In the genomic region with DNA sequence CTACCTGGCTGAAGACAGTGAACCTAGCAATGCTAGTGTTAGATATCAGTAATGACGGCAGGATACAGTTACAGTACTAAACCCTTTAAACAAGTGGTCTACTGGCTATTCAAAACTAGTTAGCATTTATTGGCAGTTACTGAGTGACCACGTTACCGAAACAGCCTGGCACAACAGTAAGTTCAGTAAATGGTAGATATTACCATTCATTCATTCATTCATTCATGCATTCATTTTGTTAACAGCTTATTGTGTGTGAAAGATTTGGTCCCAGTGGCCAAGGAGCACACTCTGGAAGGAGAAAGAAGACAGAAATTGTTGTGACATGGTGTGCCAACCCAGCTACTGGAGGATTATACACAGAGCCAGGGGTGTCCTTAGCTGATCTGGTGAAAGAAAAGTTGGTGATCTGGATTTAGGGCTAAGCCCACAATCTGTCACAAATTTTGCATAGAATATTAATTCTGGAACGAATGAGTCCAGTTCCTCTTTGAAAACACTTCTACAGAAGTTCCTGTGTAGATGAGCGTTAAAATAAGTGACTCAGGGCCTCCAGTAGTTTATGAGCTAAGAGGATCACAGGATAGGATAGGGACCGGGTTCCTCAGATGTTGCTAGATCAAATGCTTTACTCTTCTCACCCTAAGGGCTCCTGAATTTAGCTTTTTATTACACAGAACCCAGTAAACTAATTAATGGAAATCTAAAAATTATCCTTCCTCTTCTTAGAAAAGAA, we compare ENCODE assay signal across 8 cellular contexts.
DNase-seq lines count a peak whose midpoint lies in the region; ATAC-seq lines count a peak whose summit lies in the region.

No MANE protein-coding gene starts in this region.

- H3K27ac Mint-ChIP-seq in activated naive CD8-positive, alpha-beta T cell treated with anti-CD3 and anti-CD28 coated beads for 36 hours: no peak overlapping the region
- H3K27ac Mint-ChIP-seq in memory B cell: no peak overlapping the region

- no peaks in the 10 kb centered on the region for H3K36me3 Mint-ChIP-seq in activated naive CD8-positive, alpha-beta T cell treated with anti-CD3 and anti-CD28 coated beads for 36 hours
- H3K36me3 Mint-ChIP-seq in memory B cell: no peaks in the 10 kb centered on the region

- no peak overlapping the region for H3K27ac ChIP-seq in substantia nigra (ENCODE audit: low read depth, low read length, poor library complexity, severe bottlenecking)

- H3K9me3 Mint-ChIP-seq in activated naive CD8-positive, alpha-beta T cell treated with anti-CD3 and anti-CD28 coated beads for 36 hours: no peaks in the 10 kb centered on the region
- H3K9me3 Mint-ChIP-seq in memory B cell: no peaks in the 10 kb centered on the region

- H3K4me1 Mint-ChIP-seq in activated naive CD8-positive, alpha-beta T cell treated with anti-CD3 and anti-CD28 coated beads for 36 hours: peaks cover 9% of the 10 kb centered on the region
- H3K4me1 Mint-ChIP-seq in memory B cell: peaks cover 10% of the 10 kb centered on the region

- H3K4me3 Mint-ChIP-seq in activated naive CD8-positive, alpha-beta T cell treated with anti-CD3 and anti-CD28 coated beads for 36 hours: peak overlapping the region; percentile 72
- H3K4me3 Mint-ChIP-seq in memory B cell: peak overlapping the region; percentile 81

- ATAC-seq in memory B cell (ENCODE audit: low read depth): no peak
- no peak for ATAC-seq in HG03571 (IDR thresholded peaks at IDR 0.05; ENCODE audit: unreplicated experiment)
- no peak for ATAC-seq in HG03354 (IDR thresholded peaks at IDR 0.05; ENCODE audit: poor library complexity, severe bottlenecking, unreplicated experiment)

- peak; percentile 11 for DNase-seq in A172 (ENCODE audit: low spot score)
- DNase-seq in HT1080 (ENCODE audit: low read depth): peak; percentile 44
- DNase-seq in activated naive CD8-positive, alpha-beta T cell treated with anti-CD3 and anti-CD28 coated beads for 36 hours: no peak
- no peak for DNase-seq in memory B cell (ENCODE audit: low spot score in 2 of 2)
- no peak for DNase-seq in effector CD8-positive, alpha-beta T cell (lab: John Stamatoyannopoulos, UW)
- DNase-seq in substantia nigra (lab: John Stamatoyannopoulos, UW): no peak

- H3K27me3 Mint-ChIP-seq in activated naive CD8-positive, alpha-beta T cell treated with anti-CD3 and anti-CD28 coated beads for 36 hours: peaks cover 75% of the 10 kb centered on the region
- peaks cover 31% of the 10 kb centered on the region for H3K27me3 Mint-ChIP-seq in memory B cell

Comparison
In these comparisons a context has a peak if more than half of its experiments do, and no peak if none do; other contexts are left out.
1. DNase-seq: peak in A172 (single experiment) and HT1080 (single experiment); none in activated naive CD8-positive, alpha-beta T cell treated with anti-CD3 and anti-CD28 coated beads for 36 hours (single experiment), memory B cell (0 of 2), effector CD8-positive, alpha-beta T cell (single experiment) and substantia nigra (0 of 49).